ENCODE assay signal across 1 cellular context in the genomic region with DNA sequence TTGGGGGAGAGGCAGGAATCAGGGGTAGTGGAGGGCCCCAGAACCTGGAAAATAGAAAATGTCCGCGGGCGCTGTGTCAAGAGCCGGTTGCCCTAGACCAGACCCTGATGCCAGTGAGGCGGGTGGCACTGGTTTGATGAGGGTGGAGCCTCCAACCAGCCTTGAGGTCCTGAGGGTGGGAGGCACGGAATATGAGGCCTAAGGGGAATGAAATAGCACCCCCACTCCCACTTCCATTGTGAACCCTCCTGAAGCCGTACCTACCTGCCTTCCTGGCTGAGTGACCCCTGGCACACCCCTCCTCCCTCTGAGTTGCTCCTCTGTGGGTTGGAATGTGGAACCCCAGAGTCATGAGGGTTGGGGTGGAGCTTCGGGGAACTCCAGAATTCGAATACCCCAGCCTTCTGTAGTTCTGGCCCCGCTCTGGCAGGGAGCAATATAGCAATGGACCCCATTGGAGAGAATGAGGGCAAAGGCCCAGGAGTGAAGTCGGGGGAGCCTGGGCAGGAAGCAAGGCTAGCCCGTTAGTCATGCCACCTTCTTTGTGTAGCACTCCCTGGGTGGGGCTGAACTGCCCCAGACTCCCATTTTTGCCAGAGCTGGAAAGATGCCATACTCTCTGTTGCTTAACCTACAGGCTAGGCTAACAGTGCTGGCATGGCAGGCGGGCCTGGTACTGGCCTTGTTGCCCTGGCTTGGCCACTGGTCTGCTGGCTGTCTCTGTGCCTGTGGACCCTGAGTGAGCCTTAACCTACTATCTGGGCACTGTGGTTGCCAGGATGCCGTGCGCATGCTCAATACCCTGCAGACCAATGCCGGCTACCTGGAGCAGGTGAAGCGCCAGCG.
TF ChIP-seq lines count a peak whose summit lies in the region.

No MANE protein-coding gene starts in this region.

TF ChIP-seq in HEK293, 187 proteins besides CTCF, POLR2A, EP300 and RAD21 (continued from another document):
- TF ChIP-seq, protein P1, sequence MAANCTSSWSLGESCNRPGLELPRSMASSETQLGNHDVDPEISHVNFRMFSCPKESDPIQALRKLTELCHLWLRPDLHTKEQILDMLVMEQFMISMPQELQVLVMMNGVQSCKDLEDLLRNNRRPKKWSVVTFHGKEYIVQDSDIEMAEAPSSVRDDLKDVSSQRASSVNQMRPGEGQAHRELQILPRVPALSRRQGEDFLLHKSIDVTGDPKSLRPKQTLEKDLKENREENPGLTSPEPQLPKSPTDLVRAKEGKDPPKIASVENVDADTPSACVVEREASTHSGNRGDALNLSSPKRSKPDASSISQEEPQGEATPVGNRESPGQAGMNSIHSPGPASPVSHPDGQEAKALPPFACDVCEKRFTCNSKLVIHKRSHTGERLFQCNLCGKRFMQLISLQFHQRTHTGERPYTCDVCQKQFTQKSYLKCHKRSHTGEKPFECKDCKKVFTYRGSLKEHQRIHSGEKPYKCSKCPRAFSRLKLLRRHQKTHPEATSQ (tag by site-specific recombination; IDR thresholded peaks at IDR 0.05): no peak
- no peak for TF ChIP-seq ZNF292 (tag by site-specific recombination; IDR thresholded peaks at IDR 0.05; ENCODE audit: borderline replicate concordance, low read depth)
